Comparison of ENCODE assay signal across 2 cellular contexts in genomic region chr1:229412056-229412455, GRCh38.
TF ChIP-seq lines count a peak whose summit lies in the region.

No MANE protein-coding gene starts in this region.

TF ChIP-seq in A549, 52 proteins besides CTCF, POLR2A, EP300 and RAD21:
- TF ChIP-seq SREBF2 (IDR thresholded peaks at IDR 0.05) (no peak), PHF8 (IDR thresholded peaks at IDR 0.05; ENCODE audit: borderline replicate concordance, low read depth) (no peak), ELK1 (IDR thresholded peaks at IDR 0.05; ENCODE audit: low read depth, low read length) (no peak), HDAC2 (IDR thresholded peaks at IDR 0.05) (no peak)

TF ChIP-seq in K562, 482 proteins besides CTCF, POLR2A, EP300 and RAD21:
- TF ChIP-seq ZNF444 (CRISPR knock-in tag; IDR thresholded peaks at IDR 0.05) (no peak), ZNF224 (CRISPR knock-in tag; IDR thresholded peaks at IDR 0.05) (no peak)
